ENCODE assay signal across 8 cellular contexts in genomic region chr5:107673106-107673367, GRCh38. TPM values are rescaled to one million over a fixed set of nuclear protein-coding genes. Genes with fewer than 3 reads are reported as not detected.
A peak's percentile ranks its signal among the peaks of the same experiment; 100 is the strongest.
DNase-seq lines count a peak whose midpoint lies in the region; ATAC-seq, FAIRE-seq and TF ChIP-seq lines count a peak whose summit lies in the region.

No MANE protein-coding gene starts in this region.

- 0% methylated on average over 11 of the region's 11 CpGs for WGBS in heart right ventricle, 2 donors
- 1% methylated on average over 11 of the region's 11 CpGs for WGBS in lung, 2 donors

- H3K27me3 ChIP-seq in heart right ventricle (peaks cover 0 to 93% (median 31%) of the 10 kb centered on the region in 7 donors), astrocyte (ENCODE audit: insufficient read depth, low read length) (peaks cover 3% of the 10 kb centered on the region), lung (ENCODE audit: control insufficient read depth, insufficient read depth) (peaks cover 6% of the 10 kb centered on the region), uterus (peaks cover 0 to 6% of the 10 kb centered on the region in 2 donors)

- no peaks in the 10 kb centered on the region for H3K79me2 ChIP-seq in astrocyte (ENCODE audit: insufficient read depth, low read length)

- H2AFZ ChIP-seq in astrocyte (ENCODE audit: low read depth, low read length): peak overlapping the region; percentile 94

- H3K9me3 Mint-ChIP-seq in astrocyte (ENCODE audit: unreplicated experiment): no peaks in the 10 kb centered on the region

- no peak for TF ChIP-seq POLR2A in uterus (IDR thresholded peaks at IDR 0.05)

- DNase-seq in heart right ventricle: no peak
- DNase-seq in left cardiac atrium: no peak
- no peak for DNase-seq in astrocyte (ENCODE audit: low read depth)
- no peak for DNase-seq in lung (ENCODE audit: low spot score)
- no peak for DNase-seq in uterus
- no peak for DNase-seq in hepatic stellate cell (ENCODE audit: low spot score)

- peaks cover 5% of the 10 kb centered on the region for H3K4me1 Mint-ChIP-seq in astrocyte (ENCODE audit: low read depth, unreplicated experiment)

- peak overlapping the region; percentile 64 to 93 (median 85) for H3K27ac ChIP-seq in heart right ventricle
- peak overlapping the region; percentile 33 for H3K27ac ChIP-seq in astrocyte (ENCODE audit: low read depth, low read length)
- peak overlapping the region; percentile 55 to 80 for H3K27ac ChIP-seq in lung (ENCODE audit: low read depth in 1 of 2, low read length in 1 of 2)
- H3K27ac ChIP-seq in uterus: peak overlapping the region in 1 of 2 donors; percentile 18

- peak overlapping the region; percentile 98 for H3K4me2 ChIP-seq in astrocyte (ENCODE audit: low read length)

- no peak for FAIRE-seq in astrocyte (lab: Jason Lieb, UNC)

- peak overlapping the region; percentile 97 for H3K27ac Mint-ChIP-seq in astrocyte (ENCODE audit: unreplicated experiment)

- no peaks in the 10 kb centered on the region for H3K36me3 ChIP-seq in heart right ventricle
- H3K36me3 ChIP-seq in astrocyte (ENCODE audit: insufficient read depth, low read length): no peaks in the 10 kb centered on the region
- H3K36me3 ChIP-seq in lung (ENCODE audit: control insufficient read depth in 2 of 2, insufficient read depth in 2 of 2, low read length in 2 of 2): no peaks in the 10 kb centered on the region
- no peaks in the 10 kb centered on the region for H3K36me3 ChIP-seq in uterus

- ATAC-seq in heart right ventricle (no peak), left cardiac atrium (no peak), lung (ENCODE audit: insufficient read depth, low FRiP score) (no peak), HG02840 (IDR thresholded peaks at IDR 0.05; ENCODE audit: low FRiP score, unreplicated experiment) (no peak), HG03469 (IDR thresholded peaks at IDR 0.05; ENCODE audit: unreplicated experiment) (no peak)

- no peak for TF ChIP-seq CTCF in heart right ventricle (IDR thresholded peaks at IDR 0.05)
- no peak for TF ChIP-seq CTCF in astrocyte (IDR thresholded peaks at IDR 0.05; ENCODE audit: insufficient read depth, low read depth, low read length)
- no peak for TF ChIP-seq CTCF in lung (IDR thresholded peaks at IDR 0.05; ENCODE audit: control extremely low read depth, extremely low read depth)
- no peak for TF ChIP-seq CTCF in uterus (IDR thresholded peaks at IDR 0.05)

- H4K20me1 ChIP-seq in astrocyte (ENCODE audit: insufficient read depth, low read length): no peaks in the 10 kb centered on the region

- intact Hi-C loops in heart right ventricle (cut with DNase I): loop anchor here in 7 of 10 donors (5.0 to 10.0 kb wide), 10 partner anchors 101 to 758 kb away; no protein-coding TSS in a partner anchor
- intact Hi-C loops in left cardiac atrium (cut with DNase I): loop anchor here in 1 of 2 donors (2.0 to 10.0 kb wide), 6 partner anchors 101 to 608 kb away; no protein-coding TSS in a partner anchor
- intact Hi-C loops in uterus (cut with DNase I; ENCODE audit: low total_unique reads): no loop called here

- H3K4me1 ChIP-seq in heart right ventricle (peaks cover 0 to 40% (median 33%) of the 10 kb centered on the region in 9 donors), astrocyte (ENCODE audit: insufficient read depth, low read length) (peaks cover 4% of the 10 kb centered on the region), lung (ENCODE audit: control insufficient read depth in 2 of 2, insufficient read depth in 2 of 2, low read length in 2 of 2) (peaks cover 0 to 15% of the 10 kb centered on the region in 2 donors), uterus (peaks cover 0 to 4% of the 10 kb centered on the region in 2 donors)

- H3K9me3 ChIP-seq in heart right ventricle: no peaks in the 10 kb centered on the region
- H3K9me3 ChIP-seq in astrocyte (ENCODE audit: insufficient read depth, low read depth, low read length): no peaks in the 10 kb centered on the region
- no peaks in the 10 kb centered on the region for H3K9me3 ChIP-seq in lung (ENCODE audit: control insufficient read depth in 2 of 2, insufficient read depth in 1 of 2, low read length in 1 of 2)
- no peaks in the 10 kb centered on the region for H3K9me3 ChIP-seq in uterus

- peaks cover 6% of the 10 kb centered on the region for H3K36me3 Mint-ChIP-seq in astrocyte (ENCODE audit: low read depth, unreplicated experiment)

- H3K4me3 Mint-ChIP-seq in astrocyte (ENCODE audit: unreplicated experiment): peak overlapping the region; percentile 91

- H3K9ac ChIP-seq in astrocyte (ENCODE audit: low read length): peak overlapping the region; percentile 69

- no peaks in the 10 kb centered on the region for H3K27me3 Mint-ChIP-seq in astrocyte (ENCODE audit: low read depth, unreplicated experiment)

- H3K4me3 ChIP-seq in heart right ventricle (peak overlapping the region; percentile 22 to 73 (median 62)), astrocyte (ENCODE audit: insufficient read depth, low read depth, low read length) (peak overlapping the region; percentile 77), lung (no peak overlapping the region), uterus (peak overlapping the region; percentile 34 to 41)

RNA-seq across cellular contexts. Expression of gene EFNA5, which starts 2.3 kb away (rescaled TPM):
- 10 to 100 TPM; 24.4 to 49.4 (median 35.2) TPM for total RNA-seq in heart right ventricle
- 1 to 10 TPM; 6.9 to 9.1 TPM for polyA plus RNA-seq in heart right ventricle
- total RNA-seq in left cardiac atrium: 10 to 100 TPM; 23.9 to 29.2 TPM
- 50.5 and 59.3 TPM in 2 replicates for total RNA-seq in astrocyte
- 10 to 100 TPM; 12.4 to 18.4 TPM for total RNA-seq in lung
- polyA plus RNA-seq in lung: 1 to 10 TPM; 2.1 to 3.2 TPM
- total RNA-seq in uterus: 10 to 100 TPM in 2 of 4 donors, 1 to 10 TPM in 2; 1.2 to 22.7 (median 9.4) TPM
